In genomic region chr11:121406291-121406690, GRCh38 we compare ENCODE assay signal across 31 cellular contexts. TPM values are rescaled to one million over a fixed set of nuclear protein-coding genes. Genes with fewer than 3 reads are reported as not detected.
DNase-seq lines count a peak whose midpoint lies in the region; ATAC-seq and TF ChIP-seq lines count a peak whose summit lies in the region.
"Had no signal": no experiment of that assay in that cellular context is flagged by ENCODE, and none has a peak within 500 bp of the region (broad histone marks: within the 10 kb centered on the region; RNA-seq: fewer than 3 reads in every experiment).

No MANE protein-coding gene starts in this region.

- H3K9me3 ChIP-seq in T-helper 17 cell (ENCODE audit: control insufficient read depth, low read length, poor library complexity, severe bottlenecking), result peaks cover 3% of the 10 kb centered on the region
- no peaks in the 10 kb centered on the region for H3K9me3 ChIP-seq in iPS DF 6.9 (ENCODE audit: control insufficient read depth, insufficient read depth, low read length)
- no peaks in the 10 kb centered on the region for H3K9me3 ChIP-seq in neutrophil
- H3K9me3 ChIP-seq: esophagus muscularis mucosa, suprapubic skin had no signal

- H3K4me1 Mint-ChIP-seq in T-helper 17 cell, result peaks cover 2% of the 10 kb centered on the region
- H3K4me1 Mint-ChIP-seq in activated T-helper 17 cell treated with anti-CD3 and anti-CD28 coated beads, Interleukin-2, amount 50 U/mL, for 72 hours, result no peaks in the 10 kb centered on the region
- H3K4me1 Mint-ChIP-seq: immature natural killer cell, nephron progenitor cell had no signal

- no peaks in the 10 kb centered on the region for H3K27me3 Mint-ChIP-seq in T-helper 17 cell
- no peaks in the 10 kb centered on the region for H3K27me3 Mint-ChIP-seq in activated T-helper 17 cell treated with anti-CD3 and anti-CD28 coated beads, Interleukin-2, amount 50 U/mL, for 72 hours
- H3K27me3 Mint-ChIP-seq: activated T-cell treated with anti-CD3 and anti-CD28 coated beads, Interleukin-2, amount 50 U/mL, for 24 hours; stimulated activated naive B cell treated with anti-CD40 and anti-IgM and Interleukin-4, amounts not matched to agents 10 μg/mL and 1 μg/mL and 100 μg/mL, for 72 hours; T-cell had no signal

- peaks cover 3% of the 10 kb centered on the region for H3K9me3 Mint-ChIP-seq in activated T-helper 17 cell treated with anti-CD3 and anti-CD28 coated beads, Interleukin-2, amount 50 U/mL, for 72 hours
- H3K9me3 Mint-ChIP-seq: immature natural killer cell had no signal

- H3K4me3 Mint-ChIP-seq in T-helper 17 cell, result no peak overlapping the region
- H3K4me3 Mint-ChIP-seq in activated T-helper 17 cell treated with anti-CD3 and anti-CD28 coated beads, Interleukin-2, amount 50 U/mL, for 72 hours, result no peak overlapping the region
- H3K4me3 Mint-ChIP-seq: activated T-cell treated with anti-CD3 and anti-CD28 coated beads, Interleukin-2, amount 50 U/mL, for 24 hours; immature natural killer cell; nephron progenitor cell; stimulated activated naive B cell treated with anti-CD40 and anti-IgM and Interleukin-4, amounts not matched to agents 10 μg/mL and 1 μg/mL and 100 μg/mL, for 72 hours; T-cell had no signal

- no peaks in the 10 kb centered on the region for H3K36me3 Mint-ChIP-seq in T-helper 17 cell (ENCODE audit: low read depth)
- no peaks in the 10 kb centered on the region for H3K36me3 Mint-ChIP-seq in activated T-helper 17 cell treated with anti-CD3 and anti-CD28 coated beads, Interleukin-2, amount 50 U/mL, for 72 hours (ENCODE audit: low read depth)

- H3K27ac ChIP-seq in iPS DF 6.9 (ENCODE audit: low read length), result peak overlapping the region; percentile 50
- H3K27ac ChIP-seq in neutrophil, result peak overlapping the region; percentile 89
- H3K27ac ChIP-seq: esophagus muscularis mucosa, parathyroid adenoma, skin epidermis, suprapubic skin had no signal

- H3K27ac Mint-ChIP-seq in T-helper 17 cell, result peak overlapping the region; percentile 16
- H3K27ac Mint-ChIP-seq in activated T-helper 17 cell treated with anti-CD3 and anti-CD28 coated beads, Interleukin-2, amount 50 U/mL, for 72 hours, result no peak overlapping the region
- H3K27ac Mint-ChIP-seq: activated T-cell treated with anti-CD3 and anti-CD28 coated beads, Interleukin-2, amount 50 U/mL, for 24 hours; immature natural killer cell; nephron progenitor cell; stimulated activated naive B cell treated with anti-CD40 and anti-IgM and Interleukin-4, amounts not matched to agents 10 μg/mL and 1 μg/mL and 100 μg/mL, for 72 hours had no signal

- peaks cover 3% of the 10 kb centered on the region; the same call in 1 of the 2 replicates for H3K4me1 ChIP-seq in iPS DF 6.9 (ENCODE audit: control insufficient read depth, insufficient read depth, low read length)
- H3K4me1 ChIP-seq in neutrophil (ENCODE audit: control insufficient read depth in 1 of 2, insufficient read depth in 1 of 2, low read depth in 1 of 2, low read length in 1 of 2), result peaks cover 15 to 18% of the 10 kb centered on the region in 2 experiments
- H3K4me1 ChIP-seq: esophagus muscularis mucosa, parathyroid adenoma, suprapubic skin had no signal

- H3K4me3 ChIP-seq in H7 (ENCODE audit: insufficient read depth, low read depth, low read length) (no peak overlapping the region), iPS DF 6.9 (ENCODE audit: low read length) (no peak overlapping the region), neutrophil (ENCODE audit: low read depth in 1 of 2, low read length in 1 of 2) (peak overlapping the region in 1 of 2 experiments; percentile 8)
- H3K4me3 ChIP-seq: BLaER1 treated with 17β-estradiol and CSF1 and Interleukin-3, amounts not matched to agents 10 nM and 100 nM; esophagus muscularis mucosa; K562; skin epidermis; suprapubic skin had no signal

- no peak for TF ChIP-seq CTCF in neutrophil (IDR thresholded peaks at IDR 0.05)

- ATAC-seq in T-helper 17 cell (no peak), HG02884 (IDR thresholded peaks at IDR 0.05; ENCODE audit: unreplicated experiment) (no peak)
- no peak for ATAC-seq in activated T-helper 17 cell treated with anti-CD3 and anti-CD28 coated beads, Interleukin-2, amount 50 U/mL, for 72 hours (replicated peaks)
- ATAC-seq: K562; left cardiac atrium; PC-3; stimulated activated naive B cell treated with anti-CD40 and anti-IgM and Interleukin-4, amounts not matched to agents 10 μg/mL and 1 μg/mL and 100 μg/mL, for 72 hours; T-cell had no signal

- DNase-seq in H7, result peak; percentile 39
- no peak for DNase-seq in T-helper 17 cell
- DNase-seq in iPS DF 6.9 (ENCODE audit: low read depth, low spot score), result peak; percentile 85
- no peak for DNase-seq in NOMO-1 treated with dmso at 0.1 percent for 144 hours (lab: John Stamatoyannopoulos, UW; ENCODE audit: unreplicated experiment)
- DNase-seq in DMS 273 (lab: John Stamatoyannopoulos, UW; ENCODE audit: unreplicated experiment), result no peak
- DNase-seq: activated gamma-delta T cell; activated T-cell treated with anti-CD3 and anti-CD28 coated beads, Interleukin-2, amount 50 U/mL, for 24 hours; caudate nucleus; cortex of kidney; DMS79; foreskin fibroblast; head of caudate nucleus; immature natural killer cell; left cardiac atrium; mammary epithelial cell; NCI-H1092 treated with DMSO at 0.1 percent for 48 hours; NCI-H1694 treated with DMSO at 0.1 percent for 48 hours; NCI-H2171; nephron progenitor cell; PC-3; stimulated activated naive B cell treated with anti-CD40 and anti-IgM and Interleukin-4, amounts not matched to agents 10 μg/mL and 1 μg/mL and 100 μg/mL, for 72 hours; T-cell had no signal

- H3K27me3 ChIP-seq in H7 (ENCODE audit: control insufficient read depth, insufficient read depth, low read length) (no peaks in the 10 kb centered on the region), iPS DF 6.9 (ENCODE audit: control insufficient read depth, insufficient read depth, low read length) (no peaks in the 10 kb centered on the region), neutrophil (no peaks in the 10 kb centered on the region)
- H3K27me3 ChIP-seq: BLaER1 treated with 17β-estradiol and CSF1 and Interleukin-3, amounts not matched to agents 10 nM and 100 nM; esophagus muscularis mucosa; suprapubic skin had no signal

- WGBS in iPS DF 6.9 (ENCODE audit: insufficient coverage, insufficient read length), result no CpG with 5 or more reads among the region's 2 CpGs

- H3K36me3 ChIP-seq in H7 (replicated peaks; ENCODE audit: control insufficient read depth, insufficient read depth, low read length), result no peaks in the 10 kb centered on the region
- no peaks in the 10 kb centered on the region for H3K36me3 ChIP-seq in iPS DF 6.9 (ENCODE audit: control insufficient read depth, insufficient read depth, low read length)
- no peaks in the 10 kb centered on the region for H3K36me3 ChIP-seq in neutrophil
- H3K36me3 ChIP-seq: BLaER1 treated with 17β-estradiol and CSF1 and Interleukin-3, amounts not matched to agents 10 nM and 100 nM; esophagus muscularis mucosa; suprapubic skin had no signal

RNA-seq across cellular contexts. Expression of gene SORL1, which starts 45.8 kb away (rescaled TPM):
- 13.3 and 20.3 TPM in 2 replicates for total RNA-seq in H7 (2014; rRNA removed; shearing (Covaris generic))
- 100 to 1,000 TPM; 273 to 331 TPM for total RNA-seq in T-helper 17 cell
- total RNA-seq in activated T-helper 17 cell treated with anti-CD3 and anti-CD28 coated beads, Interleukin-2, amount 50 U/mL, for 72 hours, result 10 to 100 TPM; 47.1 to 98.5 TPM

Comparison
In these comparisons a context has a peak if more than half of its experiments do, and no peak if none do; other contexts are left out.
1. DNase-seq: peak in H7 (single experiment) and iPS DF 6.9 (single experiment); none in T-helper 17 cell (0 of 3), NOMO-1 treated with dmso at 0.1 percent for 144 hours (single experiment) and DMS 273 (single experiment).